Comparison of ENCODE assay signal across 27 cellular contexts in the genomic region with DNA sequence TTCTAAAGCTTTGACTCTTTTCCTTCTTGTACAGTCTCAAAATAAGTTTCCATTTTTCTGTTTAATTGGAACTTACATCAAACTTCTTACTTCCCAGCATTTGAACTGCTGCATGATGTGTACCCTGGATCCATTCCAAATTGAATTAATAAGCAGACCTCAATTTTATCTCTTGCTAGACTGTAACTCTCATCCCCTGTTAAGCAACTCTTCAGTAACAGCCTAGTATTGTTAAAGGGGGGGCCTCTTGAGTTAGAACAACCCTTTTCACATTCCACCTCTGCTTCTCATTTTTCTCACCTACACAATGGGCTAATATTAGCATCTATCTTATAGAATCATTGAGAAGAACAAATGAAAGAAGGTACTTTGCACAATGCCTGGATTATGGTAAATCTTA.
A peak's percentile ranks its signal among the peaks of the same experiment; 100 is the strongest.
DNase-seq lines count a peak whose midpoint lies in the region; ATAC-seq, FAIRE-seq and TF ChIP-seq lines count a peak whose summit lies in the region.
"Had no signal": no experiment of that assay in that cellular context is flagged by ENCODE, and none has a peak within 500 bp of the region (broad histone marks: within the 10 kb centered on the region; RNA-seq: fewer than 3 reads in every experiment).

No MANE protein-coding gene starts in this region.

- no peak overlapping the region for H2BK5ac ChIP-seq in IMR-90 (ENCODE audit: low read depth, low read length, poor library complexity, severe bottlenecking)

- H3K14ac ChIP-seq in IMR-90 (replicated peaks; ENCODE audit: low read depth, low read length), result no peak overlapping the region

- in situ Hi-C loops in IMR-90 (cut with MboI; ENCODE audit: low sequenced_read_pairs), result no loop called here

- TF ChIP-seq CTCF in IMR-90 (conservative IDR thresholded peaks at IDR 0.05; ENCODE audit: low read depth, low read length) (no peak), fibroblast of pulmonary artery (IDR thresholded peaks at IDR 0.05; ENCODE audit: low read length, missing control alignments) (no peak), kidney (IDR thresholded peaks at IDR 0.05; ENCODE audit: borderline replicate concordance, extremely low read depth, insufficient read depth) (no peak)

- H3K27ac ChIP-seq in IMR-90 (ENCODE audit: insufficient read depth, low read length) (no peak overlapping the region), kidney (ENCODE audit: low read depth in 2 of 2, low read length in 2 of 2) (no peak overlapping the region)
- H3K27ac ChIP-seq: A549; BLaER1 treated with 17β-estradiol and CSF1 and Interleukin-3, amounts not matched to agents 10 nM and 100 nM; HL-60; SJCRH30 had no signal

- no peak overlapping the region for H2AK5ac ChIP-seq in IMR-90 (ENCODE audit: low read depth, low read length)

- H3K56ac ChIP-seq in IMR-90 (ENCODE audit: extremely low read depth, insufficient read depth, low read length), result no peak overlapping the region

- ATAC-seq in IMR-90 (ENCODE audit: low read depth) (no peak), left ventricle myocardium superior (peak; percentile 92), HG03442 (IDR thresholded peaks at IDR 0.05; ENCODE audit: unreplicated experiment) (no peak)
- ATAC-seq: A549, HCT116, K562, SK-N-SH treated with all-trans-retinoic acid at 6 μM for 48 hours had no signal

- no peak for TF ChIP-seq RAD21 in IMR-90 (IDR thresholded peaks at IDR 0.05; ENCODE audit: low read length)

- no peaks in the 10 kb centered on the region for H3K79me1 ChIP-seq in IMR-90 (ENCODE audit: low read depth in 1 of 2, low read length in 2 of 2)

- H3K4ac ChIP-seq in IMR-90 (ENCODE audit: low read depth, low read length), result no peak overlapping the region

- no peaks in the 10 kb centered on the region for H3K27me3 ChIP-seq in IMR-90 (ENCODE audit: control insufficient read depth, insufficient read depth, low read length)
- H3K27me3 ChIP-seq: BLaER1 treated with 17β-estradiol and CSF1 and Interleukin-3, amounts not matched to agents 10 nM and 100 nM; MG63; SJCRH30 had no signal

- H4K20me1 ChIP-seq in IMR-90 (ENCODE audit: insufficient read depth, low read length), result no peaks in the 10 kb centered on the region
- H4K20me1 ChIP-seq: BLaER1 treated with 17β-estradiol and CSF1 and Interleukin-3, amounts not matched to agents 10 nM and 100 nM had no signal

- H3K9ac ChIP-seq in IMR-90 (ENCODE audit: low read depth, low read length) (no peak overlapping the region), kidney (ENCODE audit: low read length in 2 of 2) (no peak overlapping the region)
- H3K9ac ChIP-seq: BLaER1 treated with 17β-estradiol and CSF1 and Interleukin-3, amounts not matched to agents 10 nM and 100 nM had no signal

- POLR2A ChIA-PET in IMR-90 (lab: Charles Lee; ENCODE audit: unreplicated experiment), result no interaction called here

- H3K4me1 ChIP-seq in IMR-90 (ENCODE audit: control insufficient read depth, insufficient read depth, low read length) (no peaks in the 10 kb centered on the region), kidney (ENCODE audit: control insufficient read depth in 1 of 2, insufficient read depth in 1 of 2, low read depth in 1 of 2, low read length in 2 of 2) (no peaks in the 10 kb centered on the region)
- H3K4me1 ChIP-seq: A549; BLaER1 treated with 17β-estradiol and CSF1 and Interleukin-3, amounts not matched to agents 10 nM and 100 nM; SJCRH30 had no signal

- no peak overlapping the region for H2BK20ac ChIP-seq in IMR-90 (ENCODE audit: low read depth, low read length)

- H2BK120ac ChIP-seq in IMR-90 (ENCODE audit: low read depth, low read length), result no peak overlapping the region

- H4K91ac ChIP-seq in IMR-90 (ENCODE audit: insufficient read depth, low read depth, low read length), result no peak overlapping the region

- H2BK15ac ChIP-seq in IMR-90 (ENCODE audit: low read depth, low read length), result no peak overlapping the region

- H3K9me1 ChIP-seq in IMR-90 (ENCODE audit: insufficient read depth, low read length), result no peaks in the 10 kb centered on the region

- CTCF ChIA-PET in IMR-90 (lab: Yijun Ruan, JAX), result no interaction called here

- H3K36me3 ChIP-seq in IMR-90 (ENCODE audit: control insufficient read depth, insufficient read depth, low read length), result no peaks in the 10 kb centered on the region
- H3K36me3 ChIP-seq in kidney (ENCODE audit: control insufficient read depth in 1 of 2, insufficient read depth in 2 of 2, low read length in 2 of 2), result no peaks in the 10 kb centered on the region
- H3K36me3 ChIP-seq: BLaER1 treated with 17β-estradiol and CSF1 and Interleukin-3, amounts not matched to agents 10 nM and 100 nM; MG63; SJCRH30 had no signal

- dilution Hi-C loops in IMR-90 (cut with HindIII; ENCODE audit: low sequenced_read_pairs, unreplicated experiment), result no loop called here

- FAIRE-seq in kidney (lab: Jason Lieb, UNC), result no peak
- FAIRE-seq: D721Med, GM19239, K562, RCC 7860 had no signal

- intact Hi-C loops in IMR-90 (cut with micrococcal nuclease), result no loop called here
- intact Hi-C loops in left ventricle myocardium superior (cut with micrococcal nuclease), result no loop called here
- intact Hi-C loops in kidney (cut with DNase I), result no loop called here

- no peak overlapping the region for H4K8ac ChIP-seq in IMR-90 (ENCODE audit: low read depth in 2 of 2, low read length in 2 of 2)

- H2AK9ac ChIP-seq in IMR-90 (replicated peaks; ENCODE audit: low read depth, low read length, poor library complexity), result no peak overlapping the region

- no peak overlapping the region for H3K18ac ChIP-seq in IMR-90 (ENCODE audit: low read depth, low read length)

- no peak for TF ChIP-seq POLR2A in IMR-90 (IDR thresholded peaks at IDR 0.05; ENCODE audit: low read depth, low read length)

- H3K23ac ChIP-seq in IMR-90 (ENCODE audit: low read depth, low read length), result no peak overlapping the region

- no TSS peak for BruUV-seq in IMR-90 (replicated peaks; lab: Mats Ljungman, UMichigan)

- H3K4me3 ChIP-seq in IMR-90 (ENCODE audit: insufficient read depth, low read depth, low read length), result no peak overlapping the region
- H3K4me3 ChIP-seq in fibroblast of pulmonary artery (replicated peaks; ENCODE audit: low read depth, low read length), result no peak overlapping the region
- no peak overlapping the region for H3K4me3 ChIP-seq in kidney (ENCODE audit: low read length in 2 of 2)
- H3K4me3 ChIP-seq: A549; BLaER1 treated with 17β-estradiol and CSF1 and Interleukin-3, amounts not matched to agents 10 nM and 100 nM; K562; MG63; SJCRH30 had no signal

- H3K9me3 ChIP-seq in IMR-90 (ENCODE audit: control insufficient read depth, insufficient read depth, low read length) (no peaks in the 10 kb centered on the region), kidney (ENCODE audit: control insufficient read depth in 1 of 2, low read length in 2 of 2) (no peaks in the 10 kb centered on the region)
- H3K9me3 ChIP-seq: A549; BLaER1 treated with 17β-estradiol and CSF1 and Interleukin-3, amounts not matched to agents 10 nM and 100 nM; MG63; SJCRH30 had no signal

- no peak overlapping the region for H2AFZ ChIP-seq in IMR-90 (replicated peaks; ENCODE audit: low read length, poor library complexity)

- peak; percentile 38 for DNase-seq in IMR-90
- DNase-seq in amniotic epithelial cell (ENCODE audit: low read depth), result peak; percentile 51
- peak; percentile 29 for DNase-seq in fibroblast of pulmonary artery (ENCODE audit: low read depth)
- no peak for DNase-seq in left ventricle myocardium superior
- DNase-seq in kidney, result no peak
- no peak for DNase-seq in NCI-H146 treated with DMSO at 0.1 percent for 48 hours (lab: John Stamatoyannopoulos, UW; ENCODE audit: unreplicated experiment)
- DNase-seq: AML-193; CD4-positive, alpha-beta T cell; MG63; NCI-H1105 treated with DMSO at 0.1 percent for 48 hours; NCI-H1694; NCI-H2081; NCI-H2171 treated with DMSO at 0.1 percent for 48 hours; NCI-H345; NCI-H510A treated with DMSO at 0.1 percent for 48 hours; NCI-H748 treated with DMSO at 0.1 percent for 48 hours; SJCRH30 had no signal

- H4K5ac ChIP-seq in IMR-90 (ENCODE audit: low read depth, low read length), result no peak overlapping the region

- no peak overlapping the region for H3K4me2 ChIP-seq in IMR-90 (ENCODE audit: low read depth, low read length)
- H3K4me2 ChIP-seq: A549; BLaER1 treated with 17β-estradiol and CSF1 and Interleukin-3, amounts not matched to agents 10 nM and 100 nM had no signal

TF ChIP-seq in IMR-90, 13 proteins besides CTCF, POLR2A, EP300 and RAD21:
- TF ChIP-seq, protein P1, sequence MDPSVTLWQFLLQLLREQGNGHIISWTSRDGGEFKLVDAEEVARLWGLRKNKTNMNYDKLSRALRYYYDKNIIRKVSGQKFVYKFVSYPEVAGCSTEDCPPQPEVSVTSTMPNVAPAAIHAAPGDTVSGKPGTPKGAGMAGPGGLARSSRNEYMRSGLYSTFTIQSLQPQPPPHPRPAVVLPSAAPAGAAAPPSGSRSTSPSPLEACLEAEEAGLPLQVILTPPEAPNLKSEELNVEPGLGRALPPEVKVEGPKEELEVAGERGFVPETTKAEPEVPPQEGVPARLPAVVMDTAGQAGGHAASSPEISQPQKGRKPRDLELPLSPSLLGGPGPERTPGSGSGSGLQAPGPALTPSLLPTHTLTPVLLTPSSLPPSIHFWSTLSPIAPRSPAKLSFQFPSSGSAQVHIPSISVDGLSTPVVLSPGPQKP (IDR thresholded peaks at IDR 0.05; ENCODE audit: borderline replicate concordance, low read depth, low read length), result no peak
- TF ChIP-seq MXI1 (IDR thresholded peaks at IDR 0.05; ENCODE audit: borderline replicate concordance, low read depth, low read length), result no peak
- no peak for TF ChIP-seq MAFK (IDR thresholded peaks at IDR 0.05; ENCODE audit: low read depth, low read length)
- no peak for TF ChIP-seq SMC3 (IDR thresholded peaks at IDR 0.05; ENCODE audit: low read depth, low read length)
- no peak for TF ChIP-seq MAZ (IDR thresholded peaks at IDR 0.05; ENCODE audit: borderline replicate concordance, low read depth, low read length)
- TF ChIP-seq BHLHE40 (IDR thresholded peaks at IDR 0.05; ENCODE audit: low read depth, low read length), result no peak
- no peak for TF ChIP-seq CEBPB (IDR thresholded peaks at IDR 0.05; ENCODE audit: low read depth, low read length)
- no peak for TF ChIP-seq RFX5 (IDR thresholded peaks at IDR 0.05; ENCODE audit: low read depth, low read length)
- no peak for TF ChIP-seq RCOR1 (IDR thresholded peaks at IDR 0.05; ENCODE audit: insufficient replicate concordance, low read length)
- no peak for TF ChIP-seq CHD1 (IDR thresholded peaks at IDR 0.05; ENCODE audit: low read depth, low read length)
- no peak for TF ChIP-seq NFE2L2 (IDR thresholded peaks at IDR 0.05; ENCODE audit: low read depth, low read length)
- no peak for TF ChIP-seq FOS (IDR thresholded peaks at IDR 0.05; ENCODE audit: low read depth, low read length)
- TF ChIP-seq, protein P2, sequence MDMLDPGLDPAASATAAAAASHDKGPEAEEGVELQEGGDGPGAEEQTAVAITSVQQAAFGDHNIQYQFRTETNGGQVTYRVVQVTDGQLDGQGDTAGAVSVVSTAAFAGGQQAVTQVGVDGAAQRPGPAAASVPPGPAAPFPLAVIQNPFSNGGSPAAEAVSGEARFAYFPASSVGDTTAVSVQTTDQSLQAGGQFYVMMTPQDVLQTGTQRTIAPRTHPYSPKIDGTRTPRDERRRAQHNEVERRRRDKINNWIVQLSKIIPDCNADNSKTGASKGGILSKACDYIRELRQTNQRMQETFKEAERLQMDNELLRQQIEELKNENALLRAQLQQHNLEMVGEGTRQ (IDR thresholded peaks at IDR 0.05; ENCODE audit: low read depth, low read length), result no peak

Comparison
In these comparisons a context has a peak if more than half of its experiments do, and no peak if none do; other contexts are left out.
1. DNase-seq: peak in IMR-90 (single experiment), amniotic epithelial cell (single experiment) and fibroblast of pulmonary artery (single experiment); none in left ventricle myocardium superior (single experiment), kidney (single experiment) and NCI-H146 treated with DMSO at 0.1 percent for 48 hours (single experiment).